ENCODE assay signal across 11 cellular contexts in the genomic region with DNA sequence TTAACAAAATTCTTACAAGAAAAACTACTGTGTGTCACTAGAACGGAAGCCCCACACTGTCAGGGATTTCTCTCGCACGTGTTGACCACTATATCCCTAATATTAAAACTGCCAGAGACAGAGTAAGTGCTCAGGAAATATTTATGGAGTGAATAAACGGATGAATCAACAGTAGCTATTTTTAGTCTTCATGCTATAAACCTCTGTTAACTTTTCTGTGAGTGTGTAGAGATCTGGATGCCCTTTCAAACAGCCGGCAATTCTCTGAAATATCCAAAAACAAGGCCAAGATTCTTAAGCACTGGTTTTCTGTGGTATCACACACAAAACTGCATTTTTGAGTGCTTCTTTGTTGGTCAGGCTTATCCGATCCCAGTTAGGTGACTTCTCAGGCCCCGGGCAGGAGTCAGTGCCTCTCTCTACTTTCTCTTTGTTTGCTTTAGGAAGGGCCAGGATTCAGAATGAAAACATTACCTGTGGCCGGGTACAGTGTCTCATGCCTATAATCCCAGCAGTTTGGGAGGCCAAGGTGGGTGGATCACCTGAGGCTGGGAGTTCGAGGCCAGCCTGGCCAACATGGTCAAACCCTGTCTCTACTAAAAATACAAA. TPM values are rescaled to one million over a fixed set of nuclear protein-coding genes. Genes with fewer than 3 reads are reported as not detected.
DNase-seq lines count a peak whose midpoint lies in the region; ATAC-seq and TF ChIP-seq lines count a peak whose summit lies in the region.
"Had no signal": no experiment of that assay in that cellular context is flagged by ENCODE, and none has a peak within 500 bp of the region (broad histone marks: within the 10 kb centered on the region; RNA-seq: fewer than 3 reads in every experiment).

No MANE protein-coding gene starts in this region.

- no peaks in the 10 kb centered on the region for H3K36me3 ChIP-seq in left ventricle myocardium inferior
- H3K36me3 ChIP-seq: BLaER1 had no signal

- no peak overlapping the region for H3K4me3 Mint-ChIP-seq in activated CD4-positive, alpha-beta memory T cell treated with anti-CD3 and anti-CD28 coated beads for 36 hours
- H3K4me3 Mint-ChIP-seq: natural killer cell treated with Interleukin-12 subunit alpha and Interleukin-12 subunit beta and Interleukin-15 and Interleukin-18, amount 100 ng/mL, for 72 hours had no signal

- H3K36me3 Mint-ChIP-seq in activated CD4-positive, alpha-beta memory T cell treated with anti-CD3 and anti-CD28 coated beads for 36 hours: no peaks in the 10 kb centered on the region
- H3K36me3 Mint-ChIP-seq: natural killer cell treated with Interleukin-12 subunit alpha and Interleukin-12 subunit beta and Interleukin-15 and Interleukin-18, amount 100 ng/mL, for 72 hours had no signal

- POLR2A ChIA-PET in activated CD4-positive, alpha-beta memory T cell treated with anti-CD3 and anti-CD28 coated beads for 36 hours (lab: Charles Lee): interaction anchor here (0.7 kb wide), 1 partner anchor 195 kb away, joined by 3 read pairs; no protein-coding TSS in a partner anchor

- H3K9me3 Mint-ChIP-seq in activated CD4-positive, alpha-beta memory T cell treated with anti-CD3 and anti-CD28 coated beads for 36 hours: no peaks in the 10 kb centered on the region
- H3K9me3 Mint-ChIP-seq: natural killer cell treated with Interleukin-12 subunit alpha and Interleukin-12 subunit beta and Interleukin-15 and Interleukin-18, amount 100 ng/mL, for 72 hours had no signal

- no peaks in the 10 kb centered on the region for H3K9me3 ChIP-seq in left ventricle myocardium inferior (replicated peaks)
- H3K9me3 ChIP-seq: BLaER1 had no signal

- peaks cover 29% of the 10 kb centered on the region for H3K4me1 ChIP-seq in left ventricle myocardium inferior

- H3K27ac ChIP-seq in left ventricle myocardium inferior (replicated peaks): no peak overlapping the region
- H3K27ac ChIP-seq in coronary artery: peak overlapping the region; percentile 66 to 80
- H3K27ac ChIP-seq: BLaER1, SK-N-MC had no signal

- ATAC-seq in left ventricle myocardium superior (peak; percentile 20), HG02623 (IDR thresholded peaks at IDR 0.05; ENCODE audit: unreplicated experiment) (no peak)
- ATAC-seq: natural killer cell treated with Interleukin-12 subunit alpha and Interleukin-12 subunit beta and Interleukin-15 and Interleukin-18, amount 100 ng/mL, for 72 hours had no signal

- intact Hi-C loops in left ventricle myocardium superior (cut with micrococcal nuclease): no loop called here
- intact Hi-C loops in left ventricle myocardium inferior (cut with micrococcal nuclease): no loop called here
- intact Hi-C loops in activated CD4-positive, alpha-beta memory T cell treated with anti-CD3 and anti-CD28 coated beads for 36 hours (cut with micrococcal nuclease): no loop called here

- H3K4me1 Mint-ChIP-seq in activated CD4-positive, alpha-beta memory T cell treated with anti-CD3 and anti-CD28 coated beads for 36 hours (ENCODE audit: low read depth): peaks cover 4% of the 10 kb centered on the region

- H3K27me3 ChIP-seq in left ventricle myocardium inferior (ENCODE audit: low read depth): no peaks in the 10 kb centered on the region
- H3K27me3 ChIP-seq: BLaER1 had no signal

- TF ChIP-seq CTCF in left ventricle myocardium inferior (IDR thresholded peaks at IDR 0.05; ENCODE audit: borderline replicate concordance) (no peak), coronary artery (IDR thresholded peaks at IDR 0.05) (no peak)

- CTCF ChIA-PET in activated CD4-positive, alpha-beta memory T cell treated with anti-CD3 and anti-CD28 coated beads for 36 hours (lab: Charles Lee): no interaction called here

- DNase-seq in left ventricle myocardium superior (no peak), left ventricle myocardium inferior (no peak), coronary artery (ENCODE audit: low spot score) (no peak), lung microvascular endothelial cell (ENCODE audit: low read depth in 2 of 2) (peak; percentile 83 to 89), NCI-H1694 (lab: John Stamatoyannopoulos, UW) (no peak), NCI-H2171 (lab: John Stamatoyannopoulos, UW) (no peak)
- no peak for DNase-seq in activated CD4-positive, alpha-beta memory T cell treated with anti-CD3 and anti-CD28 coated beads for 36 hours

- H3K4me3 ChIP-seq in left ventricle myocardium inferior (no peak overlapping the region), coronary artery (peak overlapping the region; percentile 26)
- H3K4me3 ChIP-seq: BLaER1, SK-N-MC had no signal

- peaks cover 1% of the 10 kb centered on the region for H3K27me3 Mint-ChIP-seq in activated CD4-positive, alpha-beta memory T cell treated with anti-CD3 and anti-CD28 coated beads for 36 hours
- H3K27me3 Mint-ChIP-seq: natural killer cell treated with Interleukin-12 subunit alpha and Interleukin-12 subunit beta and Interleukin-15 and Interleukin-18, amount 100 ng/mL, for 72 hours had no signal

- H3K27ac Mint-ChIP-seq in activated CD4-positive, alpha-beta memory T cell treated with anti-CD3 and anti-CD28 coated beads for 36 hours: no peak overlapping the region
- H3K27ac Mint-ChIP-seq: natural killer cell treated with Interleukin-12 subunit alpha and Interleukin-12 subunit beta and Interleukin-15 and Interleukin-18, amount 100 ng/mL, for 72 hours had no signal

RNA-seq across cellular contexts. Expression of a gene that starts 15.7 kb away (rescaled TPM):
- total RNA-seq in left ventricle myocardium superior (21.2 TPM), left ventricle myocardium inferior (25.2 TPM), lung microvascular endothelial cell (52.1 and 55.6 TPM in 2 replicates)
- 1 to 10 TPM; 1.4 to 1.6 TPM for total RNA-seq in activated CD4-positive, alpha-beta memory T cell treated with anti-CD3 and anti-CD28 coated beads for 36 hours

RNA-seq across cellular contexts. Expression of a gene that starts 49.9 kb away (rescaled TPM):
- not detected for total RNA-seq in left ventricle myocardium superior
- 0.25 TPM for total RNA-seq in left ventricle myocardium inferior
- 0.20 and 0.22 TPM in 2 replicates for total RNA-seq in lung microvascular endothelial cell
- total RNA-seq in activated CD4-positive, alpha-beta memory T cell treated with anti-CD3 and anti-CD28 coated beads for 36 hours: not detected

Comparison
In these comparisons a context has a peak if more than half of its experiments do, and no peak if none do; other contexts are left out.
1. DNase-seq: peak in lung microvascular endothelial cell (2 of 2); none in left ventricle myocardium superior (single experiment), left ventricle myocardium inferior (single experiment), coronary artery (single experiment), activated CD4-positive, alpha-beta memory T cell treated with anti-CD3 and anti-CD28 coated beads for 36 hours (single experiment), NCI-H1694 (single experiment) and NCI-H2171 (single experiment).